11 cellular contexts compared by ENCODE assay signal in the genomic region with DNA sequence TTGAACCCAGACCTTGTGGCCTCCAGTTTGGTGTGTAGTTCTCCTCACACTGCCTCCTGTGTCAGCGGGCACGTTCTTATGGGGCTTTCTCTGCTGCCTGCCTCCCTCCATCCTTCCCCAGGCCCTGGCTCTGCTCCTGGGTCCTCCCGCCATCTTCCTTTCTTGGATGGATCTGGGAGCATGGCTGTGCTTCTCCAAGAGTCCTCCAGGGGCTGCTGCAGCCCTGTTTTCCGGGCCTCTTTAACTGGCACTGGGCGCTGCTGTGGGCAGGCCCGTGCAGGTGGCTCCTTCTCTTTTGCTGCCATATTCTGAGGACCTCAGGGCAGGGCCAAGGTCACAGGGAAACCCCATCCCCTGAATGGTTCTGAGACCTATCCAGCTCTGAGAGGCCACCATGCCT. TPM values are rescaled to one million over a fixed set of nuclear protein-coding genes. Genes with fewer than 3 reads are reported as not detected.
DNase-seq lines count a peak whose midpoint lies in the region; ATAC-seq, FAIRE-seq and TF ChIP-seq lines count a peak whose summit lies in the region.
"Had no signal": no experiment of that assay in that cellular context is flagged by ENCODE, and none has a peak within 500 bp of the region (broad histone marks: within the 10 kb centered on the region; RNA-seq: fewer than 3 reads in every experiment).

No MANE protein-coding gene starts in this region.

- H3K9me3 ChIP-seq in GM12878 (replicated peaks; ENCODE audit: control insufficient read depth, insufficient read depth, low read length): no peaks in the 10 kb centered on the region
- H3K9me3 ChIP-seq: gastrocnemius medialis, thoracic aorta had no signal

- in situ Hi-C loops in GM12878 (cut with MboI): loop anchor here (5.0 kb wide), 1 partner anchor 479 kb away; no protein-coding TSS in a partner anchor

- CTCF ChIA-PET in GM12878 (lab: Yijun Ruan, JAX): interaction anchor here (0.6 to 1.8 kb wide), 3 partner anchors 14 to 161 kb away, joined by 4 to 9 read pairs (median 4); no protein-coding TSS in a partner anchor

- H3K36me3 ChIP-seq in GM12878 (ENCODE audit: control insufficient read depth in 2 of 2, insufficient read depth in 2 of 2, low read length in 1 of 2): no peaks in the 10 kb centered on the region
- H3K36me3 ChIP-seq: thoracic aorta had no signal

- peak; percentile 77 for ATAC-seq in GM12878
- no peak for ATAC-seq in HG02938 (IDR thresholded peaks at IDR 0.05; ENCODE audit: unreplicated experiment)

- TF ChIP-seq EP300 in GM12878 (IDR thresholded peaks at IDR 0.05; ENCODE audit: borderline replicate concordance in 1 of 2, control insufficient read depth in 1 of 2, low read depth in 2 of 2, low read length in 2 of 2): no peak

- no peaks in the 10 kb centered on the region for H3K27me3 Mint-ChIP-seq in neural crest cell (ENCODE audit: low read depth)

- DNase-seq in NCI-H2227 (lab: John Stamatoyannopoulos, UW; ENCODE audit: unreplicated experiment): peak; percentile 29
- no peak for DNase-seq in NCI-H2227 treated with DMSO at 0.1 percent for 48 hours (lab: John Stamatoyannopoulos, UW)
- peak; percentile 36 for DNase-seq in M059J (ENCODE audit: low read depth)
- no peak for DNase-seq in GM12878 (ENCODE audit: low read depth, low spot score)
- no peak for DNase-seq in neural crest cell (ENCODE audit: low read depth, low spot score)
- no peak for DNase-seq in RKO (ENCODE audit: low spot score)
- no peak for DNase-seq in activated effector memory CD4-positive, alpha-beta T cell treated with anti-CD3 and anti-CD28 coated beads, Interleukin-2, amount 50 U/mL, for 16 hours
- DNase-seq: gastrocnemius medialis, mesenchymal stem cell had no signal

- no peak overlapping the region for H3K4me3 ChIP-seq in GM12878
- H3K4me3 ChIP-seq: gastrocnemius medialis, thoracic aorta had no signal

- H3K4me3 Mint-ChIP-seq in neural crest cell: no peak overlapping the region

- H4K20me1 ChIP-seq in GM12878 (ENCODE audit: control insufficient read depth, insufficient read depth): no peaks in the 10 kb centered on the region

- no peak overlapping the region for H3K27ac Mint-ChIP-seq in neural crest cell (ENCODE audit: unreplicated experiment)

- no peak overlapping the region for H3K9ac ChIP-seq in GM12878 (ENCODE audit: control insufficient read depth, insufficient read depth, low read length)

- H3K27me3 ChIP-seq in GM12878 (replicated peaks in 1 of 2; ENCODE audit: control insufficient read depth in 2 of 2, insufficient read depth in 2 of 2, low read length in 1 of 2): no peaks in the 10 kb centered on the region; a peak in 1 of 4 replicates
- H3K27me3 ChIP-seq: gastrocnemius medialis had no signal

- WGBS in GM12878 (ENCODE audit: insufficient coverage, insufficient replicate concordance, low lambda C conversion rate, missing lambda C conversion rate): 25% methylated on average over 6 of the region's 6 CpGs

- H3K36me3 Mint-ChIP-seq in neural crest cell (ENCODE audit: low read depth): no peaks in the 10 kb centered on the region

- no peak overlapping the region for H3K27ac ChIP-seq in GM12878 (ENCODE audit: control insufficient read depth, insufficient read depth)
- H3K27ac ChIP-seq: gastrocnemius medialis, thoracic aorta had no signal

- H2AFZ ChIP-seq in GM12878 (ENCODE audit: control insufficient read depth, low read depth, low read length): no peak overlapping the region

- peaks cover 14% of the 10 kb centered on the region for H3K4me1 Mint-ChIP-seq in neural crest cell

- no peaks in the 10 kb centered on the region for H3K79me2 ChIP-seq in GM12878 (ENCODE audit: control insufficient read depth, insufficient read depth, low read length)

- RAD21 ChIA-PET in GM12878 (lab: Charles Lee; ENCODE audit: unreplicated experiment): interaction anchor here (1.3 kb wide), 2 partner anchors 11 to 127 kb away, joined by 3 read pairs; no protein-coding TSS in a partner anchor

- BruUV-seq in GM12878 (replicated peaks; lab: Mats Ljungman, UMichigan): no TSS peak

- TF ChIP-seq CTCF in GM12878 (IDR thresholded peaks at IDR 0.05 in 2 of 3, conservative IDR thresholded peaks at IDR 0.05 in 1 of 3; ENCODE audit: control insufficient read depth in 2 of 3, extremely low read depth in 1 of 3, insufficient read depth in 1 of 3, low read depth in 3 of 3, low read length in 3 of 3) (peak in 2 of 3 experiments; percentile 40 to 46; a peak in 4 of 6 replicates), neural crest cell (conservative IDR thresholded peaks at IDR 0.05) (peak; percentile 38)

- intact Hi-C loops in GM12878 (cut with micrococcal nuclease; ENCODE audit: unreplicated experiment): no loop called here

- POLR2A ChIA-PET in GM12878 (lab: Charles Lee): no interaction called here

- H3K4me1 ChIP-seq in GM12878 (ENCODE audit: control insufficient read depth, insufficient read depth, low read length): no peaks in the 10 kb centered on the region
- H3K4me1 ChIP-seq: gastrocnemius medialis had no signal

- no peak for TF ChIP-seq POLR2A in GM12878 (IDR thresholded peaks at IDR 0.05; ENCODE audit: low read depth, low read length)

- SMC1A ChIA-PET in GM12878 (lab: Charles Lee; ENCODE audit: uncharacterized antibody, unreplicated experiment): interaction anchor here (1.3 kb wide), 1 partner anchor 270 kb away, joined by 3 read pairs; no protein-coding TSS in a partner anchor

- H3K4me2 ChIP-seq in GM12878 (ENCODE audit: control insufficient read depth, insufficient read depth): no peak overlapping the region

- 0 out of 2 replicates have a peak, but pooled peaks have one; percentile 26 for TF ChIP-seq RAD21 in GM12878 (IDR thresholded peaks at IDR 0.05; ENCODE audit: insufficient read depth, low read depth, low read length)

- no peaks in the 10 kb centered on the region for H3K9me3 Mint-ChIP-seq in neural crest cell

- FAIRE-seq in GM12878 (lab: Jason Lieb, UNC): no peak

TF ChIP-seq in GM12878, 131 proteins besides CTCF, POLR2A, EP300 and RAD21:
- no peak for TF ChIP-seq SIX5 (IDR thresholded peaks at IDR 0.05; ENCODE audit: low read depth, low read length, severe bottlenecking)
- TF ChIP-seq BHLHE40 (IDR thresholded peaks at IDR 0.05; ENCODE audit: borderline replicate concordance in 1 of 2, low read depth in 2 of 2, low read length in 1 of 2): 0 out of 4 replicates have a peak, but pooled peaks of 1 of the 2 experiments have one; percentile 13

RNA-seq across cellular contexts. Expression of a gene that starts 17.8 kb away (rescaled TPM):
- total RNA-seq in M059J (2014; rRNA removed; shearing (Covaris generic)): not detected in 2 replicates
- not detected in 2 replicates for total RNA-seq in GM12878 (2013; cell fraction: nucleolus; rRNA removed)
- total RNA-seq in GM12878 (2014; rRNA removed) (not detected in 2 replicates), GM12878 (2014; rRNA removed; fragmentation: Illumina TruSeq; extraction: Trizol) (not detected in 2 replicates), GM12878 (2021) (0.28 TPM in 1 of 2 replicates, not detected in the other), neural crest cell (2.8 and 4.5 TPM in 2 replicates)
- 0.29 TPM for polyA plus RNA-seq in GM12878 (2011; ENCODE audit: low read depth)
- polyA plus RNA-seq in GM12878 (2011; rRNA removed) (not detected in 2 replicates), GM12878 (2014; fragmentation: Illumina TruSeq; extraction: Trizol) (not detected in 2 replicates), GM12878 (2014; fragmentation: Nextera tagmentation; extraction: Ambion mirVana) (not detected), GM12878 (2014; rRNA removed) (not detected in 2 replicates), GM12878 (2016; fragmentation: Nextera tagmentation; extraction: Ambion mirVana) (not detected)
- not detected in 2 replicates for polyA plus RNA-seq in GM12878 (2011; cell fraction: cytosol; rRNA removed)
- not detected in 2 replicates for polyA plus RNA-seq in GM12878 (2011; cell fraction: nucleus; rRNA removed)
- polyA plus RNA-seq in GM12878 (2012): 0.32 and 0.39 TPM in 2 replicates
- not detected in 2 replicates for polyA minus RNA-seq in GM12878 (2011; rRNA and poly(A)+ RNA removed)
- not detected in 2 replicates for polyA minus RNA-seq in GM12878 (2011; cell fraction: cytosol; rRNA and poly(A)+ RNA removed)
- not detected in 2 replicates for polyA minus RNA-seq in GM12878 (2011; cell fraction: nucleus; rRNA and poly(A)+ RNA removed)

Comparison
In these comparisons a context has a peak if more than half of its experiments do, and no peak if none do; other contexts are left out.
1. DNase-seq: peak in NCI-H2227 (single experiment) and M059J (single experiment); none in NCI-H2227 treated with DMSO at 0.1 percent for 48 hours (single experiment), GM12878 (single experiment), neural crest cell (single experiment), RKO (single experiment) and activated effector memory CD4-positive, alpha-beta T cell treated with anti-CD3 and anti-CD28 coated beads, Interleukin-2, amount 50 U/mL, for 16 hours (single experiment).